ENCODE assay signal across 10 cellular contexts in the genomic region with DNA sequence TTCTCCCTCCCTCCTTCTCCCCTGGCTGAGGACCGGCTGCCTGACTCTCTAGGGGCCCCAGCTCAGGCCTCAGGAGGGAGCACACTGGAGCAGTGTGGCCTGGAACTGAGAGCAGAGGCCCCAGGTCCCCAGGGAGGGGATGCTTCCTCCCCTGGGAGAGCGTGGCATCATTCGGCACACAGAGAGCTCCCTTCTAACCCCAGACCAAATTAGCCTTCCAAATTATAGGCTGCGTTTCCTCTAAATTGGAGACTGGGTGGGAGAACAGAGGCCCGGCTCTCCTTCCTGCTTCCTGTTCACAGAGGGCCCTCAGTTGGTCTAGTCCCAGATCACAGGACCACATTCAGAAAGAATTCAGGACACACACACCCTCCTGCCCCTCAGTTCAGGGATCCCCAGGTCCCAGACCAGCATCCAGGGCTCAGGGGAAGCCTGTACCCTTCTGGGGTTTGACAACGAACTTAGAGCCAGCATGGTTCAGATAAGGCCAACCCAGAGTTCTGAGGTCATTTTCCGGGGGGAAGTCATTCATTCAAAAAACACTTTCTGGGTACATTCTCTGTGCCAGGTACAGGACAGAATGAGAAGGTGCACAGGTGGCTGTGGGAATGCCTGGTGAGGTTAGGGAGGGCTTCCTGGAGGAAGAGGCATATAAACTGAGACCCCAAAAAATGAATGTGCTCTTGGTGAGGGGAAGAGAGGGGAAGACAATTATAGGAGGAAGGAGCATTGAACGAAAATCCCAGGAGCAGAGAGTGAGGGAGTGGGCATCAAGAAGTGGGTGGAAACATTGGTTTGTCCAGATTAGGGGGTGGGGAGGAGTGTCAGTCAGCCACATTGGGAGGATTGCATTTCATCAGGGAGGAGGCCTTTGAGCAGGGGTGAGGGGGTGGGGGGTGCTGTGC. TPM values are rescaled to one million over a fixed set of nuclear protein-coding genes. Genes with fewer than 3 reads are reported as not detected.
DNase-seq lines count a peak whose midpoint lies in the region; ATAC-seq and TF ChIP-seq lines count a peak whose summit lies in the region.
"Had no signal": no experiment of that assay in that cellular context is flagged by ENCODE, and none has a peak within 500 bp of the region (broad histone marks: within the 10 kb centered on the region; RNA-seq: fewer than 3 reads in every experiment).

No MANE protein-coding gene starts in this region.

- TF ChIP-seq CTCF in esophagus muscularis mucosa (IDR thresholded peaks at IDR 0.05) = no peak
- TF ChIP-seq CTCF in omental fat pad (IDR thresholded peaks at IDR 0.05) = no peak

- no peak for DNase-seq in esophagus muscularis mucosa (ENCODE audit: extremely low spot score)
- DNase-seq in omental fat pad (ENCODE audit: low spot score) = no peak
- no peak for DNase-seq in NCI-H774 (lab: John Stamatoyannopoulos, UW)
- DNase-seq in middle frontal gyrus (ENCODE audit: extremely low spot score, low spot score) = no peak
- no peak for DNase-seq in activated CD4-positive, alpha-beta T cell treated with anti-CD3 and anti-CD28 coated beads for 4 hours
- DNase-seq: left colon, stomach had no signal

- H3K27me3 ChIP-seq in BLaER1 treated with 17β-estradiol and CSF1 and Interleukin-3, amounts not matched to agents 10 nM and 100 nM = no peaks in the 10 kb centered on the region
- no peaks in the 10 kb centered on the region for H3K27me3 ChIP-seq in esophagus muscularis mucosa
- H3K27me3 ChIP-seq: stomach had no signal

- ATAC-seq in GM19328 (IDR thresholded peaks at IDR 0.05; ENCODE audit: unreplicated experiment) = peak; percentile 49
- ATAC-seq in HG03342 (IDR thresholded peaks at IDR 0.05; ENCODE audit: unreplicated experiment) = peak; percentile 70
- ATAC-seq in omental fat pad (ENCODE audit: low FRiP score) = no peak
- ATAC-seq: left colon had no signal

- peaks cover 74 to 95% (median 90%) of the 10 kb centered on the region in 10 experiments for H3K4me1 ChIP-seq in BLaER1 treated with 17β-estradiol and CSF1 and Interleukin-3, amounts not matched to agents 10 nM and 100 nM
- H3K4me1 ChIP-seq in esophagus muscularis mucosa = peaks cover 69 to 81% (median 71%) of the 10 kb centered on the region in 4 donors

- H3K27ac ChIP-seq in BLaER1 treated with 17β-estradiol and CSF1 and Interleukin-3, amounts not matched to agents 10 nM and 100 nM = peak overlapping the region; percentile 50 to 83 (median 75); a peak in 21 of 22 replicates
- H3K27ac ChIP-seq in esophagus muscularis mucosa (replicated peaks in 1 of 4) = peak overlapping the region; percentile 18 to 59 (median 28)
- H3K27ac ChIP-seq: stomach had no signal

- H4K20me1 ChIP-seq in BLaER1 treated with 17β-estradiol and CSF1 and Interleukin-3, amounts not matched to agents 10 nM and 100 nM = no peaks in the 10 kb centered on the region

- intact Hi-C loops in esophagus muscularis mucosa (cut with DNase I) = no loop called here

- no peak for TF ChIP-seq EP300 in esophagus muscularis mucosa (IDR thresholded peaks at IDR 0.05)

- H3K4me2 ChIP-seq in BLaER1 treated with 17β-estradiol and CSF1 and Interleukin-3, amounts not matched to agents 10 nM and 100 nM = peak overlapping the region; percentile 75 to 98 (median 86)

- no peaks in the 10 kb centered on the region for H3K9me3 ChIP-seq in BLaER1 treated with 17β-estradiol and CSF1 and Interleukin-3, amounts not matched to agents 10 nM and 100 nM (replicated peaks in 1 of 11)
- no peaks in the 10 kb centered on the region for H3K9me3 ChIP-seq in esophagus muscularis mucosa
- H3K9me3 ChIP-seq: stomach had no signal

- TF ChIP-seq POLR2A in esophagus muscularis mucosa (IDR thresholded peaks at IDR 0.05; ENCODE audit: low read depth) = no peak

- peak overlapping the region; percentile 52 to 73 (median 63); a peak in 21 of 22 replicates for H3K9ac ChIP-seq in BLaER1 treated with 17β-estradiol and CSF1 and Interleukin-3, amounts not matched to agents 10 nM and 100 nM

- 83% methylated on average over 4 of the region's 8 CpGs for WGBS in esophagus muscularis mucosa

- peak overlapping the region in 3 of 10 experiments; percentile 6 to 25 (median 7); a peak in 2 of 20 replicates for H3K4me3 ChIP-seq in BLaER1 treated with 17β-estradiol and CSF1 and Interleukin-3, amounts not matched to agents 10 nM and 100 nM
- H3K4me3 ChIP-seq in esophagus muscularis mucosa = peak overlapping the region in 1 of 4 donors; percentile 1
- H3K4me3 ChIP-seq: stomach had no signal

- no peaks in the 10 kb centered on the region for H3K36me3 ChIP-seq in BLaER1 treated with 17β-estradiol and CSF1 and Interleukin-3, amounts not matched to agents 10 nM and 100 nM
- no peaks in the 10 kb centered on the region for H3K36me3 ChIP-seq in esophagus muscularis mucosa
- H3K36me3 ChIP-seq: stomach had no signal

RNA-seq across cellular contexts. Expression of a gene that starts 28.4 kb away (rescaled TPM):
- total RNA-seq in esophagus muscularis mucosa = 1,000 to 10,000 TPM in 3 of 4 donors, 100 to 1,000 TPM in 1; 786 to 1,908 (median 1,382) TPM
- total RNA-seq in omental fat pad = 1,000 to 10,000 TPM; 1,723 to 2,189 (median 1,972) TPM

RNA-seq across cellular contexts. Expression of a gene that starts 32.3 kb away (rescaled TPM):
- total RNA-seq in esophagus muscularis mucosa = 10 to 100 TPM in 3 of 4 donors, 1 to 10 TPM in 1; 10.0 to 23.5 (median 15.9) TPM
- total RNA-seq in omental fat pad = 10 to 100 TPM in 3 of 4 donors, 1 to 10 TPM in 1; 5.5 to 22.2 (median 16.8) TPM

RNA-seq across cellular contexts. Expression of a gene that starts 40.8 kb away (rescaled TPM):
- total RNA-seq in esophagus muscularis mucosa (10 to 100 TPM in 3 of 4 donors, 1 to 10 TPM in 1; 10.0 to 19.2 (median 15.8) TPM), omental fat pad (10 to 100 TPM; 34.0 to 57.7 (median 52.1) TPM)

RNA-seq across cellular contexts. Expression of a gene that starts 49.2 kb away (rescaled TPM):
- total RNA-seq in esophagus muscularis mucosa = 10 to 100 TPM in 3 of 4 donors, 1 to 10 TPM in 1; 10.0 to 22.3 (median 15.8) TPM
- total RNA-seq in omental fat pad = 10 to 100 TPM; 19.0 to 53.4 (median 24.5) TPM

RNA-seq across cellular contexts. Expression of a gene that starts 50.3 kb away (rescaled TPM):
- total RNA-seq in esophagus muscularis mucosa (10 to 100 TPM; 41.8 to 49.5 (median 46.9) TPM), omental fat pad (10 to 100 TPM; 57.3 to 87.1 (median 80.9) TPM)
